ENCODE assay signal across 26 cellular contexts in genomic region chr19:54429176-54429495, GRCh38. TPM values are rescaled to one million over a fixed set of nuclear protein-coding genes. Genes with fewer than 3 reads are reported as not detected.
DNase-seq lines count a peak whose midpoint lies in the region; TF ChIP-seq lines count a peak whose summit lies in the region.
"Had no signal": no experiment of that assay in that cellular context is flagged by ENCODE, and none has a peak within 500 bp of the region (broad histone marks: within the 10 kb centered on the region; RNA-seq: fewer than 3 reads in every experiment).

No MANE protein-coding gene starts in this region.

- no peak for DNase-seq in Caco-2
- DNase-seq in neural crest cell (ENCODE audit: low read depth, low spot score): no peak
- DNase-seq in NCI-H2171 treated with DMSO at 0.1 percent for 48 hours (lab: John Stamatoyannopoulos, UW): no peak
- no peak for DNase-seq in SK-N-DZ (ENCODE audit: low spot score)
- no peak for DNase-seq in NCI-H1048 (lab: John Stamatoyannopoulos, UW)
- DNase-seq: activated B cell treated with CpG ODN at 0.5 μM for 24 hours; activated CD8-positive, alpha-beta T cell treated with anti-CD3 and anti-CD28 coated beads for 36 hours; activated naive CD4-positive, alpha-beta T cell treated with Interleukin-2 at 50 U/mL for 16 hours; cerebellar nuclear complex; DMS153; effector CD4-positive, alpha-beta T cell; gastrocnemius medialis; GDM1; lower lobe of right lung; MG63; NCI-H1436 treated with DMSO at 0.1 percent for 48 hours; NCI-H524 treated with DMSO at 0.1 percent for 48 hours; occipital lobe had no signal

- H3K4me3 ChIP-seq in Caco-2 (ENCODE audit: low read depth, low read length): no peak overlapping the region
- H3K4me3 ChIP-seq: esophagus muscularis mucosa, gastrocnemius medialis, lower lobe of right lung, MG63, right atrium auricular region, SK-N-MC, thoracic aorta had no signal

- no peaks in the 10 kb centered on the region for H3K36me3 ChIP-seq in Caco-2 (ENCODE audit: control insufficient read depth, insufficient read depth, low read length)
- H3K36me3 ChIP-seq: esophagus muscularis mucosa, gastrocnemius medialis, lower lobe of right lung, MG63, right atrium auricular region, thoracic aorta had no signal

- H3K9me3 ChIP-seq in Caco-2: no peaks in the 10 kb centered on the region
- H3K9me3 ChIP-seq: esophagus muscularis mucosa, gastrocnemius medialis, lower lobe of right lung, MG63, right atrium auricular region, thoracic aorta had no signal

- H3K27me3 ChIP-seq in Caco-2 (replicated peaks; ENCODE audit: control insufficient read depth, insufficient read depth, low read length): no peaks in the 10 kb centered on the region
- H3K27me3 ChIP-seq: right atrium auricular region had no signal

- H3K36me3 Mint-ChIP-seq in Caco-2 (ENCODE audit: insufficient read depth, unreplicated experiment): peaks cover 39% of the 10 kb centered on the region
- H3K36me3 Mint-ChIP-seq in neural crest cell (ENCODE audit: low read depth): peaks cover 13% of the 10 kb centered on the region

- H3K4me1 Mint-ChIP-seq in Caco-2 (ENCODE audit: low read depth, unreplicated experiment) (peaks cover 9% of the 10 kb centered on the region), neural crest cell (peaks cover 30% of the 10 kb centered on the region)

- intact Hi-C loops in Caco-2 (cut with micrococcal nuclease; ENCODE audit: unreplicated experiment): no loop called here

- BruUV-seq in Caco-2 (replicated peaks; lab: Mats Ljungman, UMichigan): no TSS peak

- H3K27ac Mint-ChIP-seq in Caco-2 (ENCODE audit: unreplicated experiment) (peak overlapping the region; percentile 24), neural crest cell (ENCODE audit: unreplicated experiment) (peak overlapping the region; percentile 67)
- H3K27ac Mint-ChIP-seq: activated B cell treated with CpG ODN at 0.5 μM for 24 hours; activated CD8-positive, alpha-beta T cell treated with anti-CD3 and anti-CD28 coated beads for 36 hours had no signal

- H3K9me3 Mint-ChIP-seq in Caco-2 (ENCODE audit: unreplicated experiment) (no peaks in the 10 kb centered on the region), neural crest cell (no peaks in the 10 kb centered on the region)
- H3K9me3 Mint-ChIP-seq: activated B cell treated with CpG ODN at 0.5 μM for 24 hours; activated CD8-positive, alpha-beta T cell treated with anti-CD3 and anti-CD28 coated beads for 36 hours had no signal

- no peak for TF ChIP-seq CTCF in Caco-2 (IDR thresholded peaks at IDR 0.05; ENCODE audit: insufficient read depth in 1 of 2, low read depth in 1 of 2, low read length in 1 of 2, severe bottlenecking in 1 of 2, unreplicated experiment in 1 of 2)
- no peak for TF ChIP-seq CTCF in neural crest cell (conservative IDR thresholded peaks at IDR 0.05)

- no peak overlapping the region for H3K4me3 Mint-ChIP-seq in Caco-2 (ENCODE audit: unreplicated experiment)
- H3K4me3 Mint-ChIP-seq in neural crest cell: peak overlapping the region; percentile 70
- H3K4me3 Mint-ChIP-seq: activated B cell treated with CpG ODN at 0.5 μM for 24 hours; activated CD8-positive, alpha-beta T cell treated with anti-CD3 and anti-CD28 coated beads for 36 hours had no signal

- H3K4me1 ChIP-seq in Caco-2: no peaks in the 10 kb centered on the region; the same call in 1 of the 2 replicates

- CTCF ChIA-PET in Caco-2 (lab: Charles Lee): interaction anchor here (0.8 kb wide), 1 partner anchor 9 kb away, joined by 3 read pairs; no protein-coding TSS in a partner anchor

- H3K27ac ChIP-seq in angular gyrus (ENCODE audit: low read depth, low read length): peak overlapping the region; percentile 31
- H3K27ac ChIP-seq: C4-2B, esophagus muscularis mucosa, gastrocnemius medialis, HL-60, lower lobe of right lung, right atrium auricular region, SK-N-MC, thoracic aorta had no signal

- H3K27me3 Mint-ChIP-seq in Caco-2 (ENCODE audit: insufficient read depth, unreplicated experiment): peaks cover 9% of the 10 kb centered on the region
- peaks cover 5% of the 10 kb centered on the region for H3K27me3 Mint-ChIP-seq in neural crest cell (ENCODE audit: low read depth)

- POLR2A ChIA-PET in Caco-2 (lab: Charles Lee): no interaction called here

RNA-seq across cellular contexts. Expression of gene TTYH1, which starts 13.9 kb away (rescaled TPM):
- total RNA-seq in Caco-2 (2022): not detected in 2 replicates
- total RNA-seq in neural crest cell: 180 and 207 TPM in 2 replicates
- polyA plus RNA-seq in SK-N-DZ (2014; cell fraction: cytosol; rRNA removed): 0.68 TPM in 1 of 2 replicates, not detected in the other
- polyA plus RNA-seq in SK-N-DZ (2014; cell fraction: nucleus; rRNA removed): not detected in 2 replicates
- total RNA-seq: activated B cell treated with CpG ODN at 0.5 μM for 24 hours, lower lobe of right lung, RPMI7951, thoracic aorta had no signal

RNA-seq across cellular contexts. Expression of gene LENG8, which starts 19.9 kb away (rescaled TPM):
- total RNA-seq in Caco-2 (2022): 143 and 148 TPM in 2 replicates
- 157 and 161 TPM in 2 replicates for total RNA-seq in neural crest cell
- 19.1 and 29.0 TPM in 2 replicates for polyA plus RNA-seq in SK-N-DZ (2014; cell fraction: cytosol; rRNA removed)
- polyA plus RNA-seq in SK-N-DZ (2014; cell fraction: nucleus; rRNA removed): 111 and 200 TPM in 2 replicates

RNA-seq across cellular contexts. Expression of gene LENG9, which starts 34.4 kb away (rescaled TPM):
- total RNA-seq in Caco-2 (2022) (6.7 and 6.9 TPM in 2 replicates), neural crest cell (2.5 and 3.0 TPM in 2 replicates)
- 0.26 TPM in 1 of 2 replicates, not detected in the other for polyA plus RNA-seq in SK-N-DZ (2014; cell fraction: cytosol; rRNA removed)
- polyA plus RNA-seq in SK-N-DZ (2014; cell fraction: nucleus; rRNA removed): not detected in 2 replicates

RNA-seq across cellular contexts. Expression of gene CDC42EP5, which starts 44.0 kb away (rescaled TPM):
- total RNA-seq in Caco-2 (2022) (7.1 and 8.6 TPM in 2 replicates), neural crest cell (6.7 and 7.7 TPM in 2 replicates)
- not detected in 2 replicates for polyA plus RNA-seq in SK-N-DZ (2014; cell fraction: cytosol; rRNA removed)
- polyA plus RNA-seq in SK-N-DZ (2014; cell fraction: nucleus; rRNA removed): not detected in 2 replicates
- total RNA-seq: activated B cell treated with CpG ODN at 0.5 μM for 24 hours had no signal

Comparison
In these comparisons a context has a peak if more than half of its experiments do, and no peak if none do; other contexts are left out.
1. RNA of gene TTYH1, which starts 13.9 kb away (total RNA-seq): 180 to 207 TPM in neural crest cell; not detected in Caco-2; every median in the first group is over 100 times any median in the second.